ENCODE assay signal across 22 cellular contexts in the genomic region with DNA sequence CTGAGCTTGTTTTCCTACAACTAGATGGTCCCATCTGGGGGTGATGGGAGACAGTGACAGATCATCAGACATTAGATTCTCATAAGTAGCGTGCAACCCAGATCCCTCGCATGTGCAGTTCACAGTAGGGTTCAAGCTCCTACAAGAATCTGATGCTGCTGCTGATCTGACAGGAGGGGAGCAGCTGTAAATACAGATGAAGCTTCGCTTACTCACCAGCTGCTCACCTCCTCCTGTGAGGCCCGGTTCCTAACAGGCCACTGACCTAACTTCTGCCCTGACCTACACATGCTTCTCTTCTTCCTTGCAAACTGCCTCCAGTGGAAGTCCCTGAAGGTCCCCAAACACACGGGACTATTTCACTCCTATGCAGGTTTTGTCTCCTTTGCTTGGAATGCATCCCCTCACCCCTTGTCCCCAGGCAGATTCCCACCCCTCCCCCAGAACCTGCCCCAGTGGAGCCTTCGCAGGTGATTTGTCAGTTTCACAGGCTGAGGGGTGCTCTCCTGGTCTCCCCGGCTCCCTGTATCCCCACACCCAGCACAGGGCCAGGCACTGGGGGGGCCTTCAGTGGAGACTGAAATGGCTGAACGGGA. TPM values are rescaled to one million over a fixed set of nuclear protein-coding genes. Genes with fewer than 3 reads are reported as not detected.
"Had no signal": no experiment of that assay in that cellular context is flagged by ENCODE, and none has a peak within 500 bp of the region (broad histone marks: within the 10 kb centered on the region; RNA-seq: fewer than 3 reads in every experiment).

No MANE protein-coding gene starts in this region.

- H3K27me3 ChIP-seq: left lung, ovary, spleen, testis, vagina had no signal

- H3K4me3 ChIP-seq: left lung, ovary, prostate gland, spleen, testis, vagina had no signal

- DNase-seq: activated CD4-positive, alpha-beta memory T cell treated with anti-CD3 and anti-CD28 coated beads for 36 hours; activated CD4-positive, alpha-beta T cell treated with anti-CD3 and anti-CD28 coated beads for 48 hours; activated naive CD4-positive, alpha-beta T cell treated with Interleukin-2 at 50 U/mL for 16 hours; activated T-cell treated with anti-CD3 and anti-CD28 coated beads, Interleukin-2, amount 50 U/mL, for 48 hours; amygdala; cerebellar nuclear complex; cortex of kidney; left lung; naive thymus-derived CD4-positive, alpha-beta T cell; ovary; spleen; stimulated activated CD4-positive, alpha-beta T cell treated with anti-CD3 and anti-CD28 coated beads, Interleukin-4, amount 100 ng/mL, for 1 hour; stimulated activated naive CD4-positive, alpha-beta T cell; testis; trophoblast cell had no signal

- H3K36me3 ChIP-seq: left lung, ovary, prostate gland, spleen, vagina had no signal

- H3K27ac ChIP-seq: left lung, ovary, prostate gland, spleen, testis, vagina had no signal

- ATAC-seq: left lung; naive thymus-derived CD4-positive, alpha-beta T cell had no signal

- H3K9me3 ChIP-seq: ovary, prostate gland, testis, vagina had no signal

RNA-seq across cellular contexts. Expression of gene TAS1R1, which starts 19.0 kb away (rescaled TPM):
- total RNA-seq: activated CD4-positive, alpha-beta memory T cell treated with anti-CD3 and anti-CD28 coated beads for 36 hours; bronchial epithelial cell; epithelial cell of proximal tubule; fibroblast of villous mesenchyme; kidney epithelial cell; left lung; lung microvascular endothelial cell; naive thymus-derived CD4-positive, alpha-beta T cell; vagina had no signal
- polyA plus RNA-seq: naive thymus-derived CD4-positive, alpha-beta T cell had no signal
